ENCODE assay signal across 8 cellular contexts in the genomic region with DNA sequence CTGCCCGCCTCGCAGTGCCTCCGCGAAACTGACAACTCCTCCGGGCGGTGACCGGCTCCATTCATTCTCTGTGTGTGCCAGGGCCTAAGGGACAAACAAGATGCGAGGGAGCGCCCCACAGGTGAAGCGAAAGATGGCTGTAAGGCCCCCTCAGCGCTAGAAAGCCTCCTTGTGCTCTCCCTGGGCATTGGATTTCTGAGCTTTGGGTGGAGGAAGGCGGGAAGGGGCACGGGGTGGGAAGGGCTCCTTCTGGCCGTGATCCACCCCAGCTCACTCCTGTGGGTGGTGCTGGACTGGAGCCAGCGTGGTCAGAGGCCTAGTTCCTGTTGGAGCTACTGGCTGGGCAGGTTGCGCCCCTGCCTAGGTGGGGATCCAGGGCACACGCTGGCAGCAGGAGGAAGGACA. TPM values are rescaled to one million over a fixed set of nuclear protein-coding genes. Genes with fewer than 3 reads are reported as not detected.
DNase-seq lines count a peak whose midpoint lies in the region; ATAC-seq and TF ChIP-seq lines count a peak whose summit lies in the region.

No MANE protein-coding gene starts in this region.

- DNase-seq in AG04450 (ENCODE audit: low read depth, low spot score) (no peak), HT-29 (ENCODE audit: low spot score) (peak; percentile 96), amniotic epithelial cell (ENCODE audit: low read depth) (peak; percentile 46), lung (ENCODE audit: low spot score) (peak; percentile 82), upper lobe of right lung (peak; percentile 93), medulla oblongata (ENCODE audit: extremely low spot score) (no peak), NCI-H524 (lab: John Stamatoyannopoulos, UW) (no peak), posterior vena cava (ENCODE audit: low spot score) (no peak)

- CTCF ChIA-PET in AG04450 (lab: Charles Lee): interaction anchor here (0.8 to 3.6 kb wide), 3 partner anchors 16 to 329 kb away, joined by 3 to 15 read pairs (median 4); no protein-coding TSS in a partner anchor

- H3K36me3 ChIP-seq in lung (ENCODE audit: control insufficient read depth in 2 of 2, insufficient read depth in 2 of 2, low read length in 2 of 2): no peaks in the 10 kb centered on the region
- H3K36me3 ChIP-seq in upper lobe of right lung: no peaks in the 10 kb centered on the region

- peak; percentile 38 for ATAC-seq in lung (ENCODE audit: insufficient read depth, low FRiP score)
- peak; percentile 81 for ATAC-seq in upper lobe of right lung

- H3K4me1 ChIP-seq in lung (ENCODE audit: control insufficient read depth in 2 of 2, insufficient read depth in 2 of 2, low read length in 2 of 2) (peaks cover 0 to 2% of the 10 kb centered on the region in 2 donors), upper lobe of right lung (peaks cover 21% of the 10 kb centered on the region)

- intact Hi-C loops in upper lobe of right lung (cut with DNase I): no loop called here
- intact Hi-C loops in posterior vena cava (cut with DNase I): no loop called here

- POLR2A ChIA-PET in AG04450 (lab: Yijun Ruan, JAX): no interaction called here

- H3K9me3 ChIP-seq in AG04450 (ENCODE audit: control insufficient read depth, insufficient read depth, low read length) (no peaks in the 10 kb centered on the region; the same call in 1 of the 2 replicates), lung (ENCODE audit: control insufficient read depth in 2 of 2, insufficient read depth in 1 of 2, low read length in 1 of 2) (no peaks in the 10 kb centered on the region), upper lobe of right lung (no peaks in the 10 kb centered on the region)

- no peak for TF ChIP-seq CTCF in AG04450 (IDR thresholded peaks at IDR 0.05; ENCODE audit: low read depth, low read length)
- TF ChIP-seq CTCF in lung (IDR thresholded peaks at IDR 0.05; ENCODE audit: control extremely low read depth, extremely low read depth): no peak
- TF ChIP-seq CTCF in upper lobe of right lung (IDR thresholded peaks at IDR 0.05): no peak

- peak overlapping the region; percentile 66 for H3K4me3 ChIP-seq in AG04450 (ENCODE audit: low read depth, low read length)
- H3K4me3 ChIP-seq in lung: no peak overlapping the region
- H3K4me3 ChIP-seq in upper lobe of right lung: peak overlapping the region; percentile 56

- H3K27ac ChIP-seq in AG04450 (ENCODE audit: low read depth, low read length) (no peak overlapping the region), lung (ENCODE audit: low read depth in 1 of 2, low read length in 1 of 2) (peak overlapping the region in 1 of 2 donors; percentile 7), upper lobe of right lung (peak overlapping the region; percentile 51)

- peaks cover 11% of the 10 kb centered on the region for H3K27me3 ChIP-seq in AG04450 (ENCODE audit: control insufficient read depth, insufficient read depth, low read length)
- no peaks in the 10 kb centered on the region for H3K27me3 ChIP-seq in lung (ENCODE audit: control insufficient read depth, insufficient read depth)
- H3K27me3 ChIP-seq in upper lobe of right lung: no peaks in the 10 kb centered on the region

- WGBS in lung, 2 donors: 15 to 23% methylated on average over 17 of the region's 17 CpGs

RNA-seq across cellular contexts. Expression of a gene that starts 0.9 kb away (rescaled TPM):
- polyA plus RNA-seq in AG04450 (2011; rRNA removed) (2.8 and 4.2 TPM in 2 replicates), lung (10 to 100 TPM in 1 of 2 donors, 1 to 10 TPM in 1; 7.9 to 13.9 TPM)
- polyA minus RNA-seq in AG04450 (2011; rRNA and poly(A)+ RNA removed): 1.4 and 1.7 TPM in 2 replicates
- 39.1 and 53.2 TPM in 2 replicates for total RNA-seq in HT-29 (2014; rRNA removed; shearing (Covaris generic))
- total RNA-seq in lung (10 to 100 TPM; 26.3 to 35.0 TPM), upper lobe of right lung (28.3 TPM), posterior vena cava (10 to 100 TPM; 16.1 to 17.6 TPM)

RNA-seq across cellular contexts. Expression of a gene that starts 12.1 kb away (rescaled TPM):
- polyA plus RNA-seq in AG04450 (2011; rRNA removed): 10.5 and 12.4 TPM in 2 replicates
- 10.4 and 12.1 TPM in 2 replicates for polyA minus RNA-seq in AG04450 (2011; rRNA and poly(A)+ RNA removed)
- 43.7 and 47.8 TPM in 2 replicates for total RNA-seq in HT-29 (2014; rRNA removed; shearing (Covaris generic))
- total RNA-seq in lung: 10 to 100 TPM; 25.8 to 35.5 TPM
- polyA plus RNA-seq in lung: 10 to 100 TPM; 16.7 to 24.2 TPM
- total RNA-seq in upper lobe of right lung: 26.7 TPM
- total RNA-seq in posterior vena cava: 10 to 100 TPM; 15.5 to 18.6 TPM

Comparison
In these comparisons a context has a peak if more than half of its experiments do, and no peak if none do; other contexts are left out.
1. DNase-seq: peak in HT-29 (single experiment), amniotic epithelial cell (single experiment), lung (single experiment) and upper lobe of right lung (single experiment); none in AG04450 (single experiment), medulla oblongata (single experiment), NCI-H524 (0 of 2) and posterior vena cava (single experiment).